ENCODE assay signal across 30 cellular contexts in the genomic region with DNA sequence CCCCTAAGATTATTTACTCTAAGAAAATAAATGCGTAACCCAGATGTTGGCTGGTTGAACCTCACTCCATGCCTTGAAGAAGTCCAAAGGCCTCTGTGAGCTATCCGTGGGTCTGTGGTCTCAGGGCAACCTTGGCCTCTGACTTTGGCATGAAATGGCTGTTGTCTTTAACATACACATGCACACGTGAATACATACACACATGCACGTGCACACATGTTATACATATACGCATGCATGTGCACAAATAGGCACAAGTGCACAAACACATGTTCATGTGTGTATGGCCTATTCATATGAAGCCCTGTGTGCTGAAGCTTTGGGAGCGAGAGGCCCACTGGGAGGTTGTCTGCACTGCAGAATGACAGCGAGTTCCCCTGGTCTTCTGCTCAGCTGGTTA. TPM values are rescaled to one million over a fixed set of nuclear protein-coding genes. Genes with fewer than 3 reads are reported as not detected.
"Had no signal": no experiment of that assay in that cellular context is flagged by ENCODE, and none has a peak within 500 bp of the region (broad histone marks: within the 10 kb centered on the region; RNA-seq: fewer than 3 reads in every experiment).

No MANE protein-coding gene starts in this region.

- H3K27me3 Mint-ChIP-seq: activated B cell treated with CpG ODN at 0.5 μM for 24 hours had no signal

- H3K27ac Mint-ChIP-seq: activated B cell treated with CpG ODN at 0.5 μM for 24 hours; activated CD4-positive, alpha-beta memory T cell treated with anti-CD3 and anti-CD28 coated beads, Interleukin-2, amount 10 ng/mL, durations not matched to agents 7 days and 5 days; activated CD4-positive, alpha-beta T cell treated with anti-CD3 and anti-CD28 coated beads, Interleukin-2, amount 10 ng/mL, durations not matched to agents 7 days and 5 days; activated naive CD4-positive, alpha-beta T cell treated with anti-CD3 and anti-CD28 coated beads for 36 hours; activated naive CD4-positive, alpha-beta T cell treated with anti-CD3 and anti-CD28 coated beads, Interleukin-2, amount 50 U/mL, for 24 hours; activated naive CD8-positive, alpha-beta T cell treated with anti-CD3 and anti-CD28 coated beads for 36 hours; activated naive CD8-positive, alpha-beta T cell treated with anti-CD3 and anti-CD28 coated beads, Interleukin-2, amount 50 U/mL, for 24 hours; activated T-helper 1 cell treated with anti-CD3 and anti-CD28 coated beads, Interleukin-12 subunit alpha, Interleukin-12 subunit beta, Interleukin-2, Interleukin-4 antibody, amounts not matched to agents 30 ng/mL and 10 ng/mL and 1 ng/mL, durations not matched to agents 14 hours and 24 hours and 36 hours; activated T-helper 2 cell treated with anti-CD3 and anti-CD28 coated beads, Interferon-gamma antibody, Interleukin-2, Interleukin-4, amounts not matched to agents 10 μg/mL and 5 μg/mL and 100 μg/mL, durations not matched to agents 14 hours and 24 hours and 36 hours; T-helper 17 cell; T-helper 2 cell treated with Interferon-gamma antibody and Interleukin-4, amounts not matched to agents 5 μg/mL and 100 μg/mL, for 36 hours had no signal

- H3K9me3 Mint-ChIP-seq: activated CD4-positive, alpha-beta T cell treated with anti-CD3 and anti-CD28 coated beads, Interleukin-2, amount 10 ng/mL, durations not matched to agents 7 days and 5 days had no signal

- H3K4me1 ChIP-seq: adrenal gland, body of pancreas had no signal

- H3K4me3 ChIP-seq: adrenal gland, body of pancreas, heart left ventricle had no signal

- ATAC-seq: activated CD4-positive, CD25-positive, alpha-beta regulatory T cell treated with anti-CD3 and anti-CD28 coated beads, Interleukin-2, amount 50 U/mL, for 24 hours; activated naive CD8-positive, alpha-beta T cell treated with anti-CD3 and anti-CD28 coated beads, Interleukin-2, amount 50 U/mL, for 24 hours; body of pancreas; T-helper 17 cell had no signal

- H3K36me3 Mint-ChIP-seq: activated naive CD4-positive, alpha-beta T cell treated with anti-CD3 and anti-CD28 coated beads, Interleukin-2, amount 50 U/mL, for 24 hours; activated naive CD8-positive, alpha-beta T cell treated with anti-CD3 and anti-CD28 coated beads for 36 hours had no signal

- H3K4me1 Mint-ChIP-seq: activated B cell treated with CpG ODN at 0.5 μM for 24 hours; activated CD4-positive, alpha-beta memory T cell treated with anti-CD3 and anti-CD28 coated beads, Interleukin-2, amount 10 ng/mL, durations not matched to agents 7 days and 5 days; activated CD4-positive, alpha-beta T cell treated with anti-CD3 and anti-CD28 coated beads, Interleukin-2, amount 10 ng/mL, durations not matched to agents 7 days and 5 days; activated naive CD4-positive, alpha-beta T cell treated with anti-CD3 and anti-CD28 coated beads, Interleukin-2, amount 50 U/mL, for 24 hours; activated naive CD8-positive, alpha-beta T cell treated with anti-CD3 and anti-CD28 coated beads for 36 hours; activated naive CD8-positive, alpha-beta T cell treated with anti-CD3 and anti-CD28 coated beads, Interleukin-2, amount 50 U/mL, for 24 hours; T-helper 17 cell had no signal

- H3K9me3 ChIP-seq: body of pancreas had no signal

- H3K4me3 Mint-ChIP-seq: activated B cell treated with CpG ODN at 0.5 μM for 24 hours; activated CD4-positive, alpha-beta memory T cell treated with anti-CD3 and anti-CD28 coated beads, Interleukin-2, amount 10 ng/mL, durations not matched to agents 7 days and 5 days; activated CD4-positive, alpha-beta T cell treated with anti-CD3 and anti-CD28 coated beads, Interleukin-2, amount 10 ng/mL, durations not matched to agents 7 days and 5 days; activated naive CD4-positive, alpha-beta T cell treated with anti-CD3 and anti-CD28 coated beads for 36 hours; activated naive CD4-positive, alpha-beta T cell treated with anti-CD3 and anti-CD28 coated beads, Interleukin-2, amount 50 U/mL, for 24 hours; activated naive CD8-positive, alpha-beta T cell treated with anti-CD3 and anti-CD28 coated beads for 36 hours; activated naive CD8-positive, alpha-beta T cell treated with anti-CD3 and anti-CD28 coated beads, Interleukin-2, amount 50 U/mL, for 24 hours; activated T-helper 1 cell treated with anti-CD3 and anti-CD28 coated beads, Interleukin-12 subunit alpha, Interleukin-12 subunit beta, Interleukin-2, Interleukin-4 antibody, amounts not matched to agents 30 ng/mL and 10 ng/mL and 1 ng/mL, durations not matched to agents 14 hours and 24 hours and 36 hours; T-helper 17 cell; T-helper 2 cell treated with Interferon-gamma antibody and Interleukin-4, amounts not matched to agents 5 μg/mL and 100 μg/mL, for 36 hours had no signal

- DNase-seq: activated B cell treated with CpG ODN at 0.5 μM for 24 hours; activated CD4-positive, alpha-beta memory T cell treated with anti-CD3 and anti-CD28 coated beads, Interleukin-2, amount 10 ng/mL, durations not matched to agents 7 days and 5 days; activated CD4-positive, alpha-beta T cell treated with anti-CD3 and anti-CD28 coated beads, Interleukin-2, amount 10 ng/mL, durations not matched to agents 7 days and 5 days; activated CD4-positive, alpha-beta T cell treated with anti-CD3 and anti-CD28 coated beads, Interleukin-2, amount 50 U/mL, for 4 hours; activated effector memory CD4-positive, alpha-beta T cell treated with anti-CD3 and anti-CD28 coated beads, Interleukin-2, amount 50 U/mL, for 16 hours; activated naive CD4-positive, alpha-beta T cell treated with anti-CD3 and anti-CD28 coated beads for 36 hours; activated naive CD8-positive, alpha-beta T cell treated with anti-CD3 and anti-CD28 coated beads for 36 hours; activated naive CD8-positive, alpha-beta T cell treated with anti-CD3 and anti-CD28 coated beads, Interleukin-2, amount 50 U/mL, for 24 hours; activated T-cell treated with anti-CD3 and anti-CD28 coated beads, Interleukin-2, amount 50 U/mL, for 1 hour; activated T-cell treated with anti-CD3 and anti-CD28 coated beads, Interleukin-2, amount 50 U/mL, for 48 hours; adrenal gland; amygdala; aorta; body of pancreas; caudate nucleus; cortex of kidney; dermis blood vessel endothelial cell; effector CD4-positive, alpha-beta T cell; foreskin fibroblast; glutamatergic neuron; T-helper 1 cell; T-helper 17 cell; T1000; WERI-Rb-1 had no signal

- H3K27ac ChIP-seq: adrenal gland, body of pancreas, heart left ventricle, WERI-Rb-1 had no signal

- H3K27me3 ChIP-seq: adrenal gland, body of pancreas, heart left ventricle had no signal

- H3K36me3 ChIP-seq: adrenal gland, heart left ventricle, WERI-Rb-1 had no signal

RNA-seq across cellular contexts. Expression of a gene that starts 50.8 kb away (rescaled TPM):
- total RNA-seq: activated CD4-positive, alpha-beta memory T cell treated with anti-CD3 and anti-CD28 coated beads, Interleukin-2, amount 10 ng/mL, durations not matched to agents 7 days and 5 days; activated CD4-positive, alpha-beta T cell treated with anti-CD3 and anti-CD28 coated beads, Interleukin-2, amount 10 ng/mL, durations not matched to agents 7 days and 5 days had no signal
